1 cellular context compared by ENCODE assay signal in genomic region chr1:30893776-30894507, GRCh38.
TF ChIP-seq lines count a peak whose summit lies in the region.

No MANE protein-coding gene starts in this region.

TF ChIP-seq in HEK293, 187 proteins besides CTCF, POLR2A, EP300 and RAD21 (continued from another document):
- no peak for TF ChIP-seq KLF10 (tag by site-specific recombination; IDR thresholded peaks at IDR 0.05)
- TF ChIP-seq ZNF670 (tag by site-specific recombination; IDR thresholded peaks at IDR 0.05; ENCODE audit: low read depth), result no peak
- no peak for TF ChIP-seq ZNF555 (tag by site-specific recombination; conservative IDR thresholded peaks at IDR 0.05)
- TF ChIP-seq ZBTB10 (tag by site-specific recombination; IDR thresholded peaks at IDR 0.05), result no peak
- TF ChIP-seq, protein P1, sequence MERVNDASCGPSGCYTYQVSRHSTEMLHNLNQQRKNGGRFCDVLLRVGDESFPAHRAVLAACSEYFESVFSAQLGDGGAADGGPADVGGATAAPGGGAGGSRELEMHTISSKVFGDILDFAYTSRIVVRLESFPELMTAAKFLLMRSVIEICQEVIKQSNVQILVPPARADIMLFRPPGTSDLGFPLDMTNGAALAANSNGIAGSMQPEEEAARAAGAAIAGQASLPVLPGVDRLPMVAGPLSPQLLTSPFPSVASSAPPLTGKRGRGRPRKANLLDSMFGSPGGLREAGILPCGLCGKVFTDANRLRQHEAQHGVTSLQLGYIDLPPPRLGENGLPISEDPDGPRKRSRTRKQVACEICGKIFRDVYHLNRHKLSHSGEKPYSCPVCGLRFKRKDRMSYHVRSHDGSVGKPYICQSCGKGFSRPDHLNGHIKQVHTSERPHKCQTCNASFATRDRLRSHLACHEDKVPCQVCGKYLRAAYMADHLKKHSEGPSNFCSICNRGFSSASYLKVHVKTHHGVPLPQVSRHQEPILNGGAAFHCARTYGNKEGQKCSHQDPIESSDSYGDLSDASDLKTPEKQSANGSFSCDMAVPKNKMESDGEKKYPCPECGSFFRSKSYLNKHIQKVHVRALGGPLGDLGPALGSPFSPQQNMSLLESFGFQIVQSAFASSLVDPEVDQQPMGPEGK (tag by site-specific recombination; IDR thresholded peaks at IDR 0.05), result peak; percentile 43; the same call in 1 of the 2 replicates
- TF ChIP-seq, protein P2, sequence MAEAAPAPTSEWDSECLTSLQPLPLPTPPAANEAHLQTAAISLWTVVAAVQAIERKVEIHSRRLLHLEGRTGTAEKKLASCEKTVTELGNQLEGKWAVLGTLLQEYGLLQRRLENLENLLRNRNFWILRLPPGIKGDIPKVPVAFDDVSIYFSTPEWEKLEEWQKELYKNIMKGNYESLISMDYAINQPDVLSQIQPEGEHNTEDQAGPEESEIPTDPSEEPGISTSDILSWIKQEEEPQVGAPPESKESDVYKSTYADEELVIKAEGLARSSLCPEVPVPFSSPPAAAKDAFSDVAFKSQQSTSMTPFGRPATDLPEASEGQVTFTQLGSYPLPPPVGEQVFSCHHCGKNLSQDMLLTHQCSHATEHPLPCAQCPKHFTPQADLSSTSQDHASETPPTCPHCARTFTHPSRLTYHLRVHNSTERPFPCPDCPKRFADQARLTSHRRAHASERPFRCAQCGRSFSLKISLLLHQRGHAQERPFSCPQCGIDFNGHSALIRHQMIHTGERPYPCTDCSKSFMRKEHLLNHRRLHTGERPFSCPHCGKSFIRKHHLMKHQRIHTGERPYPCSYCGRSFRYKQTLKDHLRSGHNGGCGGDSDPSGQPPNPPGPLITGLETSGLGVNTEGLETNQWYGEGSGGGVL (tag by site-specific recombination; IDR thresholded peaks at IDR 0.05), result peak; percentile 70
- TF ChIP-seq ZFP3 (tag by site-specific recombination; IDR thresholded peaks at IDR 0.05; ENCODE audit: low read depth), result no peak
- TF ChIP-seq, protein P3, sequence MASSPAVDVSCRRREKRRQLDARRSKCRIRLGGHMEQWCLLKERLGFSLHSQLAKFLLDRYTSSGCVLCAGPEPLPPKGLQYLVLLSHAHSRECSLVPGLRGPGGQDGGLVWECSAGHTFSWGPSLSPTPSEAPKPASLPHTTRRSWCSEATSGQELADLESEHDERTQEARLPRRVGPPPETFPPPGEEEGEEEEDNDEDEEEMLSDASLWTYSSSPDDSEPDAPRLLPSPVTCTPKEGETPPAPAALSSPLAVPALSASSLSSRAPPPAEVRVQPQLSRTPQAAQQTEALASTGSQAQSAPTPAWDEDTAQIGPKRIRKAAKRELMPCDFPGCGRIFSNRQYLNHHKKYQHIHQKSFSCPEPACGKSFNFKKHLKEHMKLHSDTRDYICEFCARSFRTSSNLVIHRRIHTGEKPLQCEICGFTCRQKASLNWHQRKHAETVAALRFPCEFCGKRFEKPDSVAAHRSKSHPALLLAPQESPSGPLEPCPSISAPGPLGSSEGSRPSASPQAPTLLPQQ (tag by site-specific recombination; IDR thresholded peaks at IDR 0.05), result no peak
- TF ChIP-seq PBX3 (CRISPR knock-in tag; IDR thresholded peaks at IDR 0.05), result no peak
- TF ChIP-seq, protein P4, sequence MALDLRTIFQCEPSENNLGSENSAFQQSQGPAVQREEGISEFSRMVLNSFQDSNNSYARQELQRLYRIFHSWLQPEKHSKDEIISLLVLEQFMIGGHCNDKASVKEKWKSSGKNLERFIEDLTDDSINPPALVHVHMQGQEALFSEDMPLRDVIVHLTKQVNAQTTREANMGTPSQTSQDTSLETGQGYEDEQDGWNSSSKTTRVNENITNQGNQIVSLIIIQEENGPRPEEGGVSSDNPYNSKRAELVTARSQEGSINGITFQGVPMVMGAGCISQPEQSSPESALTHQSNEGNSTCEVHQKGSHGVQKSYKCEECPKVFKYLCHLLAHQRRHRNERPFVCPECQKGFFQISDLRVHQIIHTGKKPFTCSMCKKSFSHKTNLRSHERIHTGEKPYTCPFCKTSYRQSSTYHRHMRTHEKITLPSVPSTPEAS (tag by site-specific recombination; IDR thresholded peaks at IDR 0.05), result peak; percentile 94
- no peak for TF ChIP-seq ZNF132 (tag by site-specific recombination; IDR thresholded peaks at IDR 0.05; ENCODE audit: borderline replicate concordance)
- TF ChIP-seq ZNF621 (tag by site-specific recombination; IDR thresholded peaks at IDR 0.05), result no peak
- TF ChIP-seq ZNF677 (tag by site-specific recombination; IDR thresholded peaks at IDR 0.05), result no peak
- TF ChIP-seq, protein P5, sequence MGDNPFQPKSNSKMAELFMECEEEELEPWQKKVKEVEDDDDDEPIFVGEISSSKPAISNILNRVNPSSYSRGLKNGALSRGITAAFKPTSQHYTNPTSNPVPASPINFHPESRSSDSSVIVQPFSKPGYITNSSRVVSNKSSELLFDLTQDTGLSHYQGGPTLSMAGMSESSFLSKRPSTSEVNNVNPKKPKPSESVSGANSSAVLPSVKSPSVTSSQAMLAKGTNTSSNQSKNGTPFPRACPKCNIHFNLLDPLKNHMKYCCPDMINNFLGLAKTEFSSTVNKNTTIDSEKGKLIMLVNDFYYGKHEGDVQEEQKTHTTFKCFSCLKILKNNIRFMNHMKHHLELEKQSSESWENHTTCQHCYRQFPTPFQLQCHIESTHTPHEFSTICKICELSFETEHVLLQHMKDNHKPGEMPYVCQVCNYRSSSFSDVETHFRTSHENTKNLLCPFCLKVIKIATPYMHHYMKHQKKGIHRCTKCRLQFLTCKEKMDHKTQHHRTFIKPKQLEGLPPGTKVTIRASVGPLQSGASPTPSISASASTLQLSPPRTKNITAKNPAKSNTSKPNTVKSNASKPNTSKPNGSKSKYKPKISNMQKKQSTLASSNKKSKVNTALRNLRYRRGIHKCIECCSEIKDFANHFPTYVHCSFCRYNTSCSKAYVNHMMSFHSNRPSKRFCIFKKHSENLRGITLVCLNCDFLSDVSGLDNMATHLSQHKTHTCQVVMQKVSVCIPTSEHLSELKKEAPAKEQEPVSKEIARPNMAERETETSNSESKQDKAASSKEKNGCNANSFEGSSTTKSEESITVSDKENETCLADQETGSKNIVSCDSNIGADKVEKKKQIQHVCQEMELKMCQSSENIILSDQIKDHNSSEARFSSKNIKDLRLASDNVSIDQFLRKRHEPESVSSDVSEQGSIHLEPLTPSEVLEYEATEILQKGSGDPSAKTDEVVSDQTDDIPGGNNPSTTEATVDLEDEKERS (tag by site-specific recombination; IDR thresholded peaks at IDR 0.05), result no peak
- TF ChIP-seq ZNF221 (tag by site-specific recombination; IDR thresholded peaks at IDR 0.05; ENCODE audit: borderline replicate concordance), result no peak
- no peak for TF ChIP-seq ZNF560 (tag by site-specific recombination; IDR thresholded peaks at IDR 0.05; ENCODE audit: borderline replicate concordance)
- TF ChIP-seq ZFHX2 (tag by site-specific recombination; conservative IDR thresholded peaks at IDR 0.05), result peak; percentile 100
- no peak for TF ChIP-seq ZNF585B (tag by site-specific recombination; IDR thresholded peaks at IDR 0.05)
- peak; percentile 100 for TF ChIP-seq EGR2 (tag by site-specific recombination; IDR thresholded peaks at IDR 0.05; ENCODE audit: low read depth)
- no peak for TF ChIP-seq ZNF600 (tag by site-specific recombination; IDR thresholded peaks at IDR 0.05)
- TF ChIP-seq ZNF133 (tag by site-specific recombination; IDR thresholded peaks at IDR 0.05), result no peak
- TF ChIP-seq ATF2 (tag by site-specific recombination; IDR thresholded peaks at IDR 0.05; ENCODE audit: low read depth), result no peak
- no peak for TF ChIP-seq ZNF26 (tag by site-specific recombination; IDR thresholded peaks at IDR 0.05)
- no peak for TF ChIP-seq SP2 (tag by site-specific recombination; IDR thresholded peaks at IDR 0.05)
- no peak for TF ChIP-seq YY1 (tag by site-specific recombination; IDR thresholded peaks at IDR 0.05)
- TF ChIP-seq GLIS1 (tag by site-specific recombination; IDR thresholded peaks at IDR 0.05), result no peak
- TF ChIP-seq ZNF549 (tag by site-specific recombination; IDR thresholded peaks at IDR 0.05), result no peak
- 0 out of 2 replicates have a peak, but pooled peaks have one; percentile 1 for TF ChIP-seq ZBTB20 (tag by site-specific recombination; IDR thresholded peaks at IDR 0.05)
- 0 out of 2 replicates have a peak, but pooled peaks have one; percentile 46 for TF ChIP-seq ZNF645 (tag by site-specific recombination; IDR thresholded peaks at IDR 0.05)
- no peak for TF ChIP-seq ZFP41 (tag by site-specific recombination; IDR thresholded peaks at IDR 0.05; ENCODE audit: borderline replicate concordance)
- no peak for TF ChIP-seq ZNF138 (tag by site-specific recombination; IDR thresholded peaks at IDR 0.05; ENCODE audit: borderline replicate concordance)
